Comparison of ENCODE assay signal across 20 cellular contexts in the genomic region with DNA sequence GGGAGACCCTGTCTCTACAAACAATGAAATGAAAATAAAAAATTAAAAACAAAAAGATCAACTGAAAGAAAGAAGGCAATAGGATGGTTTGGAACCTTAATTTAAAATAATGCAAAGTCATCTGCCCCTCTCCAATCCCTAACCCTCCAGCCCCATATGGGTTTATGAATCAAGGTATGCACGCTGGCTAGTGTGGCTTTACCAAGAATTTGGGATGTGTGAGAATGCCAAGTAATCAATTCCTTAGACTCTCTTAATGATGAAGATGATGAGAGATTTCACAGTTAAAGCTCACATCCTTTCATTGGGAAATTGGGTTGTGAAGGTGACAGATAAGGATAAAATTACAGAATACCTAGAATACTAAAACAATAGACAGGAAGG.
DNase-seq lines count a peak whose midpoint lies in the region; ATAC-seq, FAIRE-seq and TF ChIP-seq lines count a peak whose summit lies in the region.
"Had no signal": no experiment of that assay in that cellular context is flagged by ENCODE, and none has a peak within 500 bp of the region (broad histone marks: within the 10 kb centered on the region; RNA-seq: fewer than 3 reads in every experiment).

No MANE protein-coding gene starts in this region.

- POLR2A ChIA-PET in SK-N-SH (lab: Yijun Ruan, JAX) = no interaction called here
- POLR2A ChIA-PET in K562 (lab: Yijun Ruan, JAX) = interaction anchor here (1.4 kb wide), 1 partner anchor 13 kb away, joined by 3 read pairs; no protein-coding TSS in a partner anchor
- POLR2A ChIA-PET in T-cell (lab: Charles Lee) = no interaction called here

- no TSS peak for BruUV-seq in K562 (replicated peaks; lab: Mats Ljungman, UMichigan)

- WGBS in SK-N-SH (ENCODE audit: low lambda C conversion rate) = 30% methylated on average over 1 of the region's 1 CpG
- WGBS in K562 (ENCODE audit: insufficient coverage, low coverage, missing lambda C conversion rate) = 6% methylated on average over 1 of the region's 1 CpG

- peaks cover 57% of the 10 kb centered on the region for H3K36me3 Mint-ChIP-seq in activated naive CD8-positive, alpha-beta T cell
- H3K36me3 Mint-ChIP-seq in activated naive CD8-positive, alpha-beta T cell treated with anti-CD3 and anti-CD28 coated beads for 36 hours = peaks cover 69% of the 10 kb centered on the region
- peaks cover 54% of the 10 kb centered on the region for H3K36me3 Mint-ChIP-seq in stimulated activated effector memory CD8-positive, alpha-beta T cell treated with anti-CD3 and anti-CD28 coated beads, Interleukin-12 subunit alpha, Interleukin-12 subunit beta, amount 100 ng/mL, for 72 hours
- H3K36me3 Mint-ChIP-seq in T-cell = peaks cover 87% of the 10 kb centered on the region

- no peak overlapping the region for H3K4me3 Mint-ChIP-seq in activated naive CD8-positive, alpha-beta T cell
- H3K4me3 Mint-ChIP-seq in activated naive CD8-positive, alpha-beta T cell treated with anti-CD3 and anti-CD28 coated beads for 36 hours = no peak overlapping the region
- H3K4me3 Mint-ChIP-seq in stimulated activated effector memory CD8-positive, alpha-beta T cell treated with anti-CD3 and anti-CD28 coated beads, Interleukin-12 subunit alpha, Interleukin-12 subunit beta, amount 100 ng/mL, for 72 hours = no peak overlapping the region
- no peak overlapping the region for H3K4me3 Mint-ChIP-seq in T-cell
- H3K4me3 Mint-ChIP-seq: B cell, H9 had no signal

- TF ChIP-seq POLR2A in K562 (conservative IDR thresholded peaks at IDR 0.05) = no peak

- no peaks in the 10 kb centered on the region for H3K9me2 ChIP-seq in SK-N-SH

- no peaks in the 10 kb centered on the region for H3K9me1 ChIP-seq in K562 (ENCODE audit: control insufficient read depth, insufficient read depth, low read length)

- TF ChIP-seq CTCF in SK-N-SH (IDR thresholded peaks at IDR 0.05) (no peak), K562 (IDR thresholded peaks at IDR 0.05 in 2 of 3, conservative IDR thresholded peaks at IDR 0.05 in 1 of 3; ENCODE audit: insufficient read depth in 2 of 3, low read depth in 1 of 3, low read length in 3 of 3) (no peak)

- no peaks in the 10 kb centered on the region for H3F3A ChIP-seq in SK-N-SH (replicated peaks; ENCODE audit: insufficient read depth)

- H3K9me3 ChIP-seq in SK-N-SH (no peaks in the 10 kb centered on the region), K562 (replicated peaks; ENCODE audit: control insufficient read depth, insufficient read depth, low read depth, low read length) (no peaks in the 10 kb centered on the region)

- TF ChIP-seq EP300 in SK-N-SH (IDR thresholded peaks at IDR 0.05; ENCODE audit: borderline replicate concordance in 1 of 2, low read depth in 1 of 2, low read length in 1 of 2) = no peak
- TF ChIP-seq EP300 in K562 (IDR thresholded peaks at IDR 0.05; ENCODE audit: low read length) = no peak

- in situ Hi-C loops in K562 (cut with MboI) = no loop called here

- H3K4me3 ChIP-seq in SK-N-SH (ENCODE audit: low read depth in 2 of 2, low read length in 1 of 2) (no peak overlapping the region), K562 (no peak overlapping the region)

- TF ChIP-seq RAD21 in SK-N-SH (IDR thresholded peaks at IDR 0.05; ENCODE audit: low read length) = no peak
- TF ChIP-seq RAD21 in K562 (CRISPR knock-in tag; conservative IDR thresholded peaks at IDR 0.05 in 1 of 2, IDR thresholded peaks at IDR 0.05 in 1 of 2) = no peak

- peak overlapping the region in 1 of 2 experiments; percentile 98; a peak in 2 of 4 replicates for H3K27ac ChIP-seq in SK-N-SH (ENCODE audit: low read depth in 2 of 2, low read length in 1 of 2)
- H3K27ac ChIP-seq in K562 (ENCODE audit: extremely low read depth, low read depth, low read length) = no peak overlapping the region
- H3K27ac ChIP-seq: 22Rv1, KMS-11 had no signal

- no peak for DNase-seq in SK-N-SH
- DNase-seq in activated naive CD8-positive, alpha-beta T cell treated with anti-CD3 and anti-CD28 coated beads for 36 hours = no peak
- DNase-seq in K562 (ENCODE audit: extremely low read depth in 1 of 4, low spot score in 3 of 4) = no peak
- no peak for DNase-seq in stimulated activated effector memory CD8-positive, alpha-beta T cell treated with anti-CD3 and anti-CD28 coated beads, Interleukin-12 subunit alpha, Interleukin-12 subunit beta, amount 100 ng/mL, for 72 hours (ENCODE audit: low spot score in 2 of 2)
- DNase-seq in COR-L47 (lab: John Stamatoyannopoulos, UW) = no peak
- no peak for DNase-seq in T-cell
- DNase-seq: GF-D8; H9; MV-4-11; NCI-H1694 treated with DMSO at 0.1 percent for 48 hours; NCI-H510A; NCI-H748 treated with DMSO at 0.1 percent for 48 hours; NK-92 treated with Interleukin-12 subunit alpha and Interleukin-12 subunit beta, amount 100 ng/mL, for 24 hours had no signal

- CTCF ChIA-PET in SK-N-SH (lab: Yijun Ruan, JAX) (interaction anchor here (0.7 to 1.2 kb wide), 3 partner anchors 43 to 384 kb away, joined by 3 to 4 read pairs (median 3); no protein-coding TSS in a partner anchor), K562 (lab: Yijun Ruan, JAX; ENCODE audit: low intra/inter-chr PET ratio) (no interaction called here), T-cell (lab: Charles Lee) (interaction anchor here in 1 of 2 donors (0.7 kb wide), 1 partner anchor 169 kb away, joined by 3 read pairs; no protein-coding TSS in a partner anchor)

- intact Hi-C loops in K562 (cut with micrococcal nuclease) = no loop called here

- FAIRE-seq in K562 (lab: Jason Lieb, UNC) = no peak
- FAIRE-seq: RCC 7860 had no signal

- H3K9ac ChIP-seq in SK-N-SH (no peak overlapping the region), K562 (ENCODE audit: insufficient read depth in 1 of 2, low read depth in 2 of 2, low read length in 2 of 2) (no peak overlapping the region)
- H3K9ac ChIP-seq: KMS-11 had no signal

- ATAC-seq in SK-N-SH treated with all-trans-retinoic acid at 6 μM for 48 hours = no peak
- ATAC-seq in K562 = no peak
- peak; percentile 55 for ATAC-seq in stimulated activated effector memory CD8-positive, alpha-beta T cell treated with anti-CD3 and anti-CD28 coated beads, Interleukin-12 subunit alpha, Interleukin-12 subunit beta, amount 100 ng/mL, for 72 hours
- no peak for ATAC-seq in T-cell (replicated peaks in 1 of 4)
- ATAC-seq: Right ventricle myocardium inferior had no signal

- H3K4me1 ChIP-seq in SK-N-SH (ENCODE audit: control insufficient read depth in 1 of 2, insufficient read depth in 2 of 2, low read depth in 1 of 2, low read length in 1 of 2) = peaks cover 0 to 39% of the 10 kb centered on the region in 2 experiments; a peak in 2 of 4 replicates
- no peaks in the 10 kb centered on the region for H3K4me1 ChIP-seq in K562 (replicated peaks in 1 of 2; ENCODE audit: control insufficient read depth in 2 of 2, insufficient read depth in 2 of 2, low read length in 2 of 2)

- H3K4me1 Mint-ChIP-seq in activated naive CD8-positive, alpha-beta T cell (ENCODE audit: low read depth) = peaks cover 8% of the 10 kb centered on the region
- H3K4me1 Mint-ChIP-seq in activated naive CD8-positive, alpha-beta T cell treated with anti-CD3 and anti-CD28 coated beads for 36 hours = peaks cover 4% of the 10 kb centered on the region
- H3K4me1 Mint-ChIP-seq in stimulated activated effector memory CD8-positive, alpha-beta T cell treated with anti-CD3 and anti-CD28 coated beads, Interleukin-12 subunit alpha, Interleukin-12 subunit beta, amount 100 ng/mL, for 72 hours = peaks cover 73% of the 10 kb centered on the region
- H3K4me1 Mint-ChIP-seq in T-cell = peaks cover 8 to 33% (median 15%) of the 10 kb centered on the region in 3 donors

- H2AFZ ChIP-seq in SK-N-SH (ENCODE audit: low read depth) (no peak overlapping the region), K562 (ENCODE audit: low read depth, low read length) (no peak overlapping the region)

- H4K20me1 ChIP-seq in SK-N-SH (ENCODE audit: insufficient read depth) = no peaks in the 10 kb centered on the region
- H4K20me1 ChIP-seq in K562 (replicated peaks; ENCODE audit: control insufficient read depth, insufficient read depth, low read length) = no peaks in the 10 kb centered on the region

- H3K27me3 ChIP-seq in SK-N-SH (ENCODE audit: insufficient read depth) = no peaks in the 10 kb centered on the region
- H3K27me3 ChIP-seq in K562 (ENCODE audit: control insufficient read depth in 2 of 2, insufficient read depth in 2 of 2, low read length in 2 of 2) = no peaks in the 10 kb centered on the region; a peak in 2 of 5 replicates

- H3K79me2 ChIP-seq in SK-N-SH (ENCODE audit: insufficient read depth) (no peaks in the 10 kb centered on the region), K562 (ENCODE audit: control insufficient read depth, insufficient read depth, low read length) (no peaks in the 10 kb centered on the region)

- H3K36me3 ChIP-seq in SK-N-SH (replicated peaks in 1 of 2; ENCODE audit: control insufficient read depth in 1 of 2, insufficient read depth in 2 of 2, low read length in 1 of 2) (peaks cover 0 to 3% of the 10 kb centered on the region in 2 experiments), K562 (ENCODE audit: control insufficient read depth, insufficient read depth, low read length) (no peaks in the 10 kb centered on the region)

- no peaks in the 10 kb centered on the region for H3K9me3 Mint-ChIP-seq in activated naive CD8-positive, alpha-beta T cell (ENCODE audit: low read depth)
- no peaks in the 10 kb centered on the region for H3K9me3 Mint-ChIP-seq in activated naive CD8-positive, alpha-beta T cell treated with anti-CD3 and anti-CD28 coated beads for 36 hours
- H3K9me3 Mint-ChIP-seq in stimulated activated effector memory CD8-positive, alpha-beta T cell treated with anti-CD3 and anti-CD28 coated beads, Interleukin-12 subunit alpha, Interleukin-12 subunit beta, amount 100 ng/mL, for 72 hours = peaks cover 3% of the 10 kb centered on the region
- no peaks in the 10 kb centered on the region for H3K9me3 Mint-ChIP-seq in T-cell
- H3K9me3 Mint-ChIP-seq: H9 had no signal

- H3K27me3 Mint-ChIP-seq in activated naive CD8-positive, alpha-beta T cell = no peaks in the 10 kb centered on the region
- no peaks in the 10 kb centered on the region for H3K27me3 Mint-ChIP-seq in activated naive CD8-positive, alpha-beta T cell treated with anti-CD3 and anti-CD28 coated beads for 36 hours
- no peaks in the 10 kb centered on the region for H3K27me3 Mint-ChIP-seq in T-cell
- H3K27me3 Mint-ChIP-seq: B cell had no signal

- H3K4me2 ChIP-seq in SK-N-SH = no peak overlapping the region
- no peak overlapping the region for H3K4me2 ChIP-seq in K562 (ENCODE audit: insufficient read depth, low read length)
- H3K4me2 ChIP-seq: KMS-11 had no signal

- H3K27ac Mint-ChIP-seq in activated naive CD8-positive, alpha-beta T cell = peak overlapping the region; percentile 2
- H3K27ac Mint-ChIP-seq in activated naive CD8-positive, alpha-beta T cell treated with anti-CD3 and anti-CD28 coated beads for 36 hours = no peak overlapping the region
- H3K27ac Mint-ChIP-seq in stimulated activated effector memory CD8-positive, alpha-beta T cell treated with anti-CD3 and anti-CD28 coated beads, Interleukin-12 subunit alpha, Interleukin-12 subunit beta, amount 100 ng/mL, for 72 hours = peak overlapping the region; percentile 86
- H3K27ac Mint-ChIP-seq in T-cell = no peak overlapping the region
- H3K27ac Mint-ChIP-seq: B cell, H9 had no signal

TF ChIP-seq in SK-N-SH, 30 proteins besides CTCF, POLR2A, EP300 and RAD21 (continues in another document):
- TF ChIP-seq MEF2A (IDR thresholded peaks at IDR 0.05; ENCODE audit: borderline replicate concordance, low read depth) = no peak

TF ChIP-seq in SK-N-SH treated with all-trans-retinoic acid at 6 μM for 48 hours, 23 proteins besides CTCF, POLR2A, EP300 and RAD21 (continues in another document):
- no peak for TF ChIP-seq GLIS3 (CRISPR knock-in tag; IDR thresholded peaks at IDR 0.05)

Comparison
In these comparisons a context has a peak if more than half of its experiments do, and no peak if none do; other contexts are left out.
1. H3K27ac Mint-ChIP-seq: peak in activated naive CD8-positive, alpha-beta T cell (single experiment) and stimulated activated effector memory CD8-positive, alpha-beta T cell treated with anti-CD3 and anti-CD28 coated beads, Interleukin-12 subunit alpha, Interleukin-12 subunit beta, amount 100 ng/mL, for 72 hours (single experiment); none in activated naive CD8-positive, alpha-beta T cell treated with anti-CD3 and anti-CD28 coated beads for 36 hours (single experiment) and T-cell (0 of 2).
2. Of the 27 proteins assayed by ChIP-seq in both K562 and SK-N-SH: peak only in K562: none; only in SK-N-SH: FOXJ3; in both: none; in neither: 26.